Comparison of ENCODE assay signal across 8 cellular contexts in genomic region chr1:83692524-83693336, GRCh38.
DNase-seq lines count a peak whose midpoint lies in the region; ATAC-seq, FAIRE-seq and TF ChIP-seq lines count a peak whose summit lies in the region.

No MANE protein-coding gene starts in this region.

- H3K4me3 ChIP-seq in bronchial epithelial cell (ENCODE audit: low read depth, low read length): no peak overlapping the region
- peak overlapping the region; percentile 26 to 53 (median 52) for H3K4me3 ChIP-seq in right lobe of liver
- H3K4me3 ChIP-seq in thoracic aorta: peak overlapping the region; percentile 63

- H3K9me3 ChIP-seq in right lobe of liver (no peaks in the 10 kb centered on the region), thoracic aorta (peaks cover 4% of the 10 kb centered on the region)

- FAIRE-seq in H54 (lab: Jason Lieb, UNC) (peak; percentile 60), bronchial epithelial cell (lab: Jason Lieb, UNC) (peak; percentile 94)

- TF ChIP-seq POLR2A in H54 (IDR thresholded peaks at IDR 0.05; ENCODE audit: low read depth, low read length) (no peak), right lobe of liver (IDR thresholded peaks at IDR 0.05) (no peak)

- ATAC-seq in right lobe of liver (peak; percentile 82 to 84 (median 83)), thoracic aorta (ENCODE audit: insufficient number of reproducible peaks, low FRiP score, low read depth) (no peak)

- H3K4me1 ChIP-seq in right lobe of liver (no peaks in the 10 kb centered on the region), thoracic aorta (ENCODE audit: control insufficient read depth in 1 of 2, low read depth in 2 of 2) (peaks cover 5 to 44% of the 10 kb centered on the region in 2 donors)

- DNase-seq in EH (ENCODE audit: low read depth): peak; percentile 44
- peak; percentile 33 for DNase-seq in H54 (ENCODE audit: insufficient read length, low spot score)
- DNase-seq in NCI-H345 (lab: John Stamatoyannopoulos, UW): peak; percentile 72
- DNase-seq in bronchial epithelial cell (ENCODE audit: low read depth): peak; percentile 43
- DNase-seq in right lobe of liver: peak; percentile 26 to 58 (median 57)
- DNase-seq in thoracic aorta (ENCODE audit: low spot score): no peak
- no peak for DNase-seq in NCI-H1048 (lab: John Stamatoyannopoulos, UW)
- DNase-seq in GF-D8 (lab: John Stamatoyannopoulos, UW): no peak

- H3K27ac ChIP-seq in right lobe of liver (peak overlapping the region; percentile 36 to 83 (median 58)), thoracic aorta (peak overlapping the region; percentile 68 to 72)

- under 1% methylated on average over 12 of the region's 12 CpGs for WGBS in right lobe of liver (ENCODE audit: insufficient coverage, low coverage, low lambda C conversion rate, missing lambda C conversion rate)

- TF ChIP-seq CTCF in bronchial epithelial cell (IDR thresholded peaks at IDR 0.05; ENCODE audit: insufficient read depth, low read length, severe bottlenecking) (no peak), right lobe of liver (IDR thresholded peaks at IDR 0.05) (no peak), thoracic aorta (IDR thresholded peaks at IDR 0.05) (no peak)

- H3K27me3 ChIP-seq in bronchial epithelial cell (ENCODE audit: control insufficient read depth, insufficient read depth, low read length) (no peaks in the 10 kb centered on the region), right lobe of liver (no peaks in the 10 kb centered on the region), thoracic aorta (replicated peaks; ENCODE audit: insufficient read depth) (no peaks in the 10 kb centered on the region)

- no peaks in the 10 kb centered on the region for H3K36me3 ChIP-seq in bronchial epithelial cell (ENCODE audit: control insufficient read depth, insufficient read depth, low read length)
- H3K36me3 ChIP-seq in right lobe of liver: no peaks in the 10 kb centered on the region
- H3K36me3 ChIP-seq in thoracic aorta: no peaks in the 10 kb centered on the region

- intact Hi-C loops in right lobe of liver (cut with DNase I): no loop called here

Comparison
In these comparisons a context has a peak if more than half of its experiments do, and no peak if none do; other contexts are left out.
1. DNase-seq: peak in EH (single experiment), H54 (single experiment), NCI-H345 (single experiment), bronchial epithelial cell (single experiment) and right lobe of liver (3 of 3); none in thoracic aorta (single experiment), NCI-H1048 (single experiment) and GF-D8 (single experiment).